Comparison of ENCODE assay signal across 28 cellular contexts in the genomic region with DNA sequence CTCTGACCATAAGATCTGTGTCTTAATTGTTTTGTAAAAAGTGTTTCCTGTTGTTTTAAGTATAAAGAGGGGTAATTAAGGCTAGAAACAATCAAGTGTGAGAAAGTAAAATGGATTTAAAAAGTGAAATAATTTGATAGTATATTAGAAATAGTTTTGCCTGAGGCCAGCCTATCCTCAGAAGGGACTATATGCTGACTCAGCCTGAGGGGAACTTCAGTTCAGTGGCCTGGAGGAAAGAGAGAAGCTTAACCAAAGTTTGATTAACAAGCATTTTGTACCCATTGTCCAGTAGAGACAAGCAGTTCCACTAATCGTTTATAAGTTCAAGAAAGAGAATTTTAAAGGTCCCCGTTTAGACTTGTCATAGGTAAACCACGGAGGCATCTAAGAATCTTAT.
"Had no signal": no experiment of that assay in that cellular context is flagged by ENCODE, and none has a peak within 500 bp of the region (broad histone marks: within the 10 kb centered on the region; RNA-seq: fewer than 3 reads in every experiment).

No MANE protein-coding gene starts in this region.

- H3K36me3 ChIP-seq: colonic mucosa, esophagus muscularis mucosa, esophagus squamous epithelium, gastrocnemius medialis, gastroesophageal sphincter, heart left ventricle, heart right ventricle had no signal

- FAIRE-seq: colon, endometrium, endothelial cell of umbilical vein, frontal cortex had no signal

- DNase-seq: colonic mucosa; cortex of kidney; dermis blood vessel endothelial cell; dorsolateral prefrontal cortex; effector CD4-positive, alpha-beta T cell; effector CD8-positive, alpha-beta T cell; effector memory CD4-positive, alpha-beta T cell; effector memory CD8-positive, alpha-beta T cell; endodermal cell; erythroblast; esophagus squamous epithelium; foreskin fibroblast; foreskin keratinocyte; foreskin melanocyte; gastrocnemius medialis; glutamatergic neuron; head of caudate nucleus; heart left ventricle; heart right ventricle had no signal

- H3K27me3 ChIP-seq: colonic mucosa, dorsolateral prefrontal cortex, esophagus muscularis mucosa, esophagus squamous epithelium, foreskin keratinocyte, gastrocnemius medialis, gastroesophageal sphincter, heart left ventricle, heart right ventricle had no signal

- H3K4me3 ChIP-seq: colonic mucosa, coronary artery, dorsolateral prefrontal cortex, esophagus muscularis mucosa, esophagus squamous epithelium, gastrocnemius medialis, gastroesophageal sphincter, heart left ventricle, heart right ventricle had no signal

- H3K4me1 ChIP-seq: colonic mucosa, esophagus muscularis mucosa, esophagus squamous epithelium, foreskin keratinocyte, gastrocnemius medialis, gastroesophageal sphincter, heart left ventricle, heart right ventricle had no signal

- H3K9me3 ChIP-seq: colonic mucosa, esophagus muscularis mucosa, esophagus squamous epithelium, gastrocnemius medialis had no signal

- H3K27ac ChIP-seq: colonic mucosa, coronary artery, dorsolateral prefrontal cortex, epithelial cell of prostate, esophagus muscularis mucosa, esophagus squamous epithelium, foreskin keratinocyte, gastrocnemius medialis, gastroesophageal sphincter, heart left ventricle, heart right ventricle had no signal

- ATAC-seq: effector memory CD8-positive, alpha-beta T cell; esophagus mucosa; foreskin keratinocyte; gastrocnemius medialis; gastroesophageal sphincter; heart left ventricle; heart right ventricle had no signal
